9 cellular contexts compared by ENCODE assay signal in genomic region chr2:84897773-84898172, GRCh38.
DNase-seq lines count a peak whose midpoint lies in the region; ATAC-seq and TF ChIP-seq lines count a peak whose summit lies in the region.
"Had no signal": no experiment of that assay in that cellular context is flagged by ENCODE, and none has a peak within 500 bp of the region (broad histone marks: within the 10 kb centered on the region; RNA-seq: fewer than 3 reads in every experiment).

No MANE protein-coding gene starts in this region.

- H3K27ac Mint-ChIP-seq in stimulated activated memory B cell treated with anti-CD40 and anti-IgM and Interleukin-4, amounts not matched to agents 10 μg/mL and 1 μg/mL and 100 μg/mL, for 72 hours, result peak overlapping the region; percentile 89

- no peak overlapping the region for H3K4me3 Mint-ChIP-seq in stimulated activated memory B cell treated with anti-CD40 and anti-IgM and Interleukin-4, amounts not matched to agents 10 μg/mL and 1 μg/mL and 100 μg/mL, for 72 hours

- no peak for DNase-seq in activated CD4-positive, CD25-positive, alpha-beta regulatory T cell treated with anti-CD3 and anti-CD28 coated beads, Interleukin-2, amount 50 U/mL, for 72 hours
- DNase-seq in RWPE2 (ENCODE audit: low spot score) (no peak), 8988T (no peak), NCI-H187 treated with DMSO at 0.1 percent for 48 hours (lab: John Stamatoyannopoulos, UW) (no peak)
- no peak for DNase-seq in effector memory CD4-positive, alpha-beta T cell
- DNase-seq: NCI-H1048 had no signal

- peak overlapping the region; percentile 94 for H3K27ac ChIP-seq in RWPE2 (ENCODE audit: poor library complexity, severe bottlenecking)
- peak overlapping the region; percentile 38 for H3K27ac ChIP-seq in effector memory CD4-positive, alpha-beta T cell (ENCODE audit: insufficient read depth, low read length, poor library complexity, severe bottlenecking)

- peaks cover 62% of the 10 kb centered on the region for H3K4me1 Mint-ChIP-seq in stimulated activated memory B cell treated with anti-CD40 and anti-IgM and Interleukin-4, amounts not matched to agents 10 μg/mL and 1 μg/mL and 100 μg/mL, for 72 hours

- ATAC-seq in activated CD4-positive, CD25-positive, alpha-beta regulatory T cell treated with anti-CD3 and anti-CD28 coated beads, Interleukin-2, amount 50 U/mL, for 24 hours, result peak; percentile 71 to 77
- 0 out of 3 replicates have a peak, but pooled peaks have one; percentile 21 for ATAC-seq in RWPE2 (ENCODE audit: low read depth)
- no peak for ATAC-seq in stimulated activated memory B cell treated with anti-CD40 and anti-IgM and Interleukin-4, amounts not matched to agents 10 μg/mL and 1 μg/mL and 100 μg/mL, for 72 hours
- ATAC-seq in HG03095 (IDR thresholded peaks at IDR 0.05; ENCODE audit: unreplicated experiment), result no peak

- no peaks in the 10 kb centered on the region for H3K36me3 ChIP-seq in RWPE2 (ENCODE audit: low read depth)
- no peaks in the 10 kb centered on the region for H3K36me3 ChIP-seq in effector memory CD4-positive, alpha-beta T cell (ENCODE audit: control insufficient read depth, insufficient read depth, low read length)

- no peaks in the 10 kb centered on the region for H3K9me3 ChIP-seq in RWPE2 (ENCODE audit: severe bottlenecking)
- H3K9me3 ChIP-seq in effector memory CD4-positive, alpha-beta T cell (ENCODE audit: control insufficient read depth, low read length), result no peaks in the 10 kb centered on the region

- no peak overlapping the region for H3K4me3 ChIP-seq in RWPE2 (ENCODE audit: severe bottlenecking)
- H3K4me3 ChIP-seq in effector memory CD4-positive, alpha-beta T cell (ENCODE audit: insufficient read depth, low read depth, low read length, poor library complexity, severe bottlenecking), result no peak overlapping the region

- no peaks in the 10 kb centered on the region for H3K36me3 Mint-ChIP-seq in stimulated activated memory B cell treated with anti-CD40 and anti-IgM and Interleukin-4, amounts not matched to agents 10 μg/mL and 1 μg/mL and 100 μg/mL, for 72 hours

- no peaks in the 10 kb centered on the region for H3K9me3 Mint-ChIP-seq in stimulated activated memory B cell treated with anti-CD40 and anti-IgM and Interleukin-4, amounts not matched to agents 10 μg/mL and 1 μg/mL and 100 μg/mL, for 72 hours

- no peak for TF ChIP-seq CTCF in RWPE2 (IDR thresholded peaks at IDR 0.05; ENCODE audit: poor library complexity, severe bottlenecking)

- no peaks in the 10 kb centered on the region for H3K27me3 ChIP-seq in RWPE2 (ENCODE audit: insufficient read depth, poor library complexity, severe bottlenecking)
- no peaks in the 10 kb centered on the region for H3K27me3 ChIP-seq in effector memory CD4-positive, alpha-beta T cell (replicated peaks; ENCODE audit: control insufficient read depth, insufficient read depth, low read length, poor library complexity, severe bottlenecking)

- H3K4me1 ChIP-seq in RWPE2 (ENCODE audit: insufficient read depth, poor library complexity, severe bottlenecking), result peaks cover 48% of the 10 kb centered on the region
- H3K4me1 ChIP-seq in effector memory CD4-positive, alpha-beta T cell (ENCODE audit: control insufficient read depth, insufficient read depth, low read length, poor library complexity, severe bottlenecking), result peaks cover 32% of the 10 kb centered on the region

- no peaks in the 10 kb centered on the region for H3K27me3 Mint-ChIP-seq in stimulated activated memory B cell treated with anti-CD40 and anti-IgM and Interleukin-4, amounts not matched to agents 10 μg/mL and 1 μg/mL and 100 μg/mL, for 72 hours

Comparison
In these comparisons a context has a peak if more than half of its experiments do, and no peak if none do; other contexts are left out.
1. ATAC-seq: peak in activated CD4-positive, CD25-positive, alpha-beta regulatory T cell treated with anti-CD3 and anti-CD28 coated beads, Interleukin-2, amount 50 U/mL, for 24 hours (2 of 2) and RWPE2 (single experiment); none in stimulated activated memory B cell treated with anti-CD40 and anti-IgM and Interleukin-4, amounts not matched to agents 10 μg/mL and 1 μg/mL and 100 μg/mL, for 72 hours (single experiment) and HG03095 (single experiment).